8 cellular contexts compared by ENCODE assay signal in the genomic region with DNA sequence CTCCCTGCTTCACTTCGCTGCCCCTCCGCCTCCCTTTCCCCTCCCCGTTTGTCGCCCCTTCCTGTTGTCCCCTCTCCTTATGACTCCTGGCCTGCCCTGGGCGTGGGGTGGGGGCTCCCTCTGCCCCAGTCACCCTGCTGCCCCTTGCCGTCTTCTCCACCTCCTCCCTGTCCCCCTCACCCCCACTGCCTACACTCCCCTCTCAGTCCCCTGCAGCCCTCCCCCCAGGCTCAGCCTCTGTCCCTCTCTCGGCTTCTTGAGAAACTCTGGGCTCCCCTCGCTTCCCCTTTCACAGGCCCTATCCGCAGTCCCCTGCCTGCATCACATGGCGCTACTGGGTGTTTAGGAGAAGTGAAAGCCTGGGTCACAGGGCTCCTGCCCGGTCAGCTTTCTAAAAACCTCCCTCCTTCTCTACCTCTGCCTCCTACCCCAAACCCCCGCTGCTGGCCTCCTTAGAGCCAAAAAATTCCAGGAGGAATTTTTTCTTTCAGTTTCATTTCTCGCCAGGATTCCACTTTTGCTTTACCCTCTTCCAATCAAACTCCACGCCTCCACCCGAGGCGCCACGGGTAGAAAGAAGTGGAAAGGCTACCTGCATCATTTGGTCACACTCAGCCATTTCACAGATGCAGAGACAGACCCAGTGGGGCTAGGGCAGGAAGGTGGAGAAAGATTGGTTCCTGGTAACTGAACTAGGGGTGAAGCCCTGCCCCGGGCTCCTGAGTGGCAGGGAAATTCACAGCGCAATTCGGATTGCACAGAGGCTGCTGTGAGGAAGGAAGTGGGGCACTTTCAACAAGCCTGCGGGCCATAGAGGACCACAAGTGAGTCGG. TPM values are rescaled to one million over a fixed set of nuclear protein-coding genes. Genes with fewer than 3 reads are reported as not detected.
DNase-seq lines count a peak whose midpoint lies in the region; ATAC-seq and TF ChIP-seq lines count a peak whose summit lies in the region.

SLC15A3 (minus strand) TSS at position 268 of the 833 bp plus-strand sequence. CDS start 625 bp downstream, outside the sequence.

- peak; percentile 72 for ATAC-seq in HG03342 (IDR thresholded peaks at IDR 0.05; ENCODE audit: unreplicated experiment)
- peak; percentile 66 for ATAC-seq in esophagus mucosa

- H3K4me3 ChIP-seq in BLaER1 treated with 17β-estradiol and CSF1 and Interleukin-3, amounts not matched to agents 10 nM and 100 nM, result peak within 1 kb of the TSS; percentile 35 to 99 (median 58)
- H3K4me3 ChIP-seq in WI38 (ENCODE audit: low read depth, low read length) (peak within 1 kb of the TSS; percentile 58), muscle layer of colon (ENCODE audit: low read depth in 1 of 2, low read length in 2 of 2) (peak within 1 kb of the TSS; percentile 64 to 80)

- H3K4me2 ChIP-seq in BLaER1 treated with 17β-estradiol and CSF1 and Interleukin-3, amounts not matched to agents 10 nM and 100 nM, result peak within 1 kb of the TSS; percentile 85 to 100 (median 94)

- no peaks in the 10 kb centered on the region for H3K9me3 ChIP-seq in BLaER1 treated with 17β-estradiol and CSF1 and Interleukin-3, amounts not matched to agents 10 nM and 100 nM (replicated peaks in 1 of 11)
- H3K9me3 ChIP-seq in muscle layer of colon (ENCODE audit: low read length), result no peaks in the 10 kb centered on the region

- peaks cover 46 to 81% (median 61%) of the 10 kb centered on the region in 10 experiments for H3K4me1 ChIP-seq in BLaER1 treated with 17β-estradiol and CSF1 and Interleukin-3, amounts not matched to agents 10 nM and 100 nM
- peaks cover 22% of the 10 kb centered on the region for H3K4me1 ChIP-seq in muscle layer of colon (ENCODE audit: insufficient read depth, low read length)

- peaks cover 0 to 26% (median 0%) of the 10 kb centered on the region in 11 experiments; a peak in 6 of 22 replicates for H3K36me3 ChIP-seq in BLaER1 treated with 17β-estradiol and CSF1 and Interleukin-3, amounts not matched to agents 10 nM and 100 nM
- H3K36me3 ChIP-seq in muscle layer of colon (ENCODE audit: insufficient read depth, low read length), result no peaks in the 10 kb centered on the region

- TF ChIP-seq CTCF in WI38 (IDR thresholded peaks at IDR 0.05; ENCODE audit: low read depth, low read length), result no peak

- DNase-seq in GM19240 (ENCODE audit: insufficient read length, low spot score) (peak; percentile 83), ureter (ENCODE audit: low spot score) (peak; percentile 67), NCI-H2171 treated with DMSO at 0.1 percent for 48 hours (lab: John Stamatoyannopoulos, UW) (no peak)

- H3K27me3 ChIP-seq in BLaER1 treated with 17β-estradiol and CSF1 and Interleukin-3, amounts not matched to agents 10 nM and 100 nM, result no peaks in the 10 kb centered on the region
- no peaks in the 10 kb centered on the region for H3K27me3 ChIP-seq in muscle layer of colon (ENCODE audit: control insufficient read depth in 1 of 2, insufficient read depth in 2 of 2, low read length in 2 of 2)

- peaks cover 0 to 41% (median 0%) of the 10 kb centered on the region in 11 experiments; a peak in 8 of 22 replicates for H4K20me1 ChIP-seq in BLaER1 treated with 17β-estradiol and CSF1 and Interleukin-3, amounts not matched to agents 10 nM and 100 nM

- H3K27ac ChIP-seq in BLaER1 treated with 17β-estradiol and CSF1 and Interleukin-3, amounts not matched to agents 10 nM and 100 nM, result peak within 1 kb of the TSS; percentile 78 to 96 (median 90)
- H3K27ac ChIP-seq in muscle layer of colon (ENCODE audit: low read depth, low read length), result peak within 1 kb of the TSS; percentile 59

- H3K9ac ChIP-seq in BLaER1 treated with 17β-estradiol and CSF1 and Interleukin-3, amounts not matched to agents 10 nM and 100 nM, result peak within 1 kb of the TSS; percentile 66 to 97 (median 83)
- H3K9ac ChIP-seq in muscle layer of colon (ENCODE audit: low read length), result peak within 1 kb of the TSS; percentile 60

RNA-seq across cellular contexts. Expression of gene SLC15A3, which starts in this region (rescaled TPM):
- total RNA-seq in esophagus mucosa (3.9 TPM), ureter (32.3 TPM)
